In genomic region chr21:6482616-6483015, GRCh38 we compare ENCODE assay signal across 7 cellular contexts.
DNase-seq lines count a peak whose midpoint lies in the region; ATAC-seq and TF ChIP-seq lines count a peak whose summit lies in the region.
"Not testable (repeated sequence)": the region's sequence is repeated elsewhere in the genome, so short reads cannot be mapped to it uniquely, and the experiment has no call there.

No MANE protein-coding gene starts in this region.

- not testable (repeated sequence) for H3K4me1 Mint-ChIP-seq in activated CD4-positive, alpha-beta T cell treated with anti-CD3 and anti-CD28 coated beads, Interleukin-2, amount 10 ng/mL, durations not matched to agents 24 days and 14 days; activated naive CD4-positive, alpha-beta T cell treated with anti-CD3 and anti-CD28 coated beads for 36 hours (ENCODE audit: low read depth); naive thymus-derived CD4-positive, alpha-beta T cell

- not testable (repeated sequence) for H3K27me3 ChIP-seq in DND-41 (ENCODE audit: insufficient read depth, low read length, poor library complexity); RWPE2 (ENCODE audit: insufficient read depth, poor library complexity, severe bottlenecking); naive thymus-derived CD4-positive, alpha-beta T cell (ENCODE audit: control insufficient read depth in 2 of 2, insufficient read depth in 2 of 2, low read length in 2 of 2)

- not testable (repeated sequence) for H3K9me3 Mint-ChIP-seq in activated CD4-positive, alpha-beta T cell treated with anti-CD3 and anti-CD28 coated beads, Interleukin-2, amount 10 ng/mL, durations not matched to agents 24 days and 14 days; activated naive CD4-positive, alpha-beta T cell treated with anti-CD3 and anti-CD28 coated beads for 36 hours; naive thymus-derived CD4-positive, alpha-beta T cell

- not testable (repeated sequence) for H3K27me3 Mint-ChIP-seq in activated CD4-positive, alpha-beta T cell treated with anti-CD3 and anti-CD28 coated beads, Interleukin-2, amount 10 ng/mL, durations not matched to agents 24 days and 14 days; activated naive CD4-positive, alpha-beta T cell treated with anti-CD3 and anti-CD28 coated beads for 36 hours (ENCODE audit: low read depth); naive thymus-derived CD4-positive, alpha-beta T cell

- not testable (repeated sequence) for H4K20me1 ChIP-seq in DND-41 (ENCODE audit: insufficient read depth, low read length)

- not testable (repeated sequence) for H3K4me1 ChIP-seq in DND-41 (ENCODE audit: insufficient read depth, low read length); RWPE2 (ENCODE audit: insufficient read depth, poor library complexity, severe bottlenecking); naive thymus-derived CD4-positive, alpha-beta T cell (ENCODE audit: control insufficient read depth in 2 of 2, insufficient read depth in 2 of 2, low read length in 2 of 2)

- CTCF ChIA-PET in activated naive CD4-positive, alpha-beta T cell treated with anti-CD3 and anti-CD28 coated beads for 36 hours (lab: Charles Lee); naive thymus-derived CD4-positive, alpha-beta T cell (lab: Charles Lee): not testable (repeated sequence)

- POLR2A ChIA-PET in naive thymus-derived CD4-positive, alpha-beta T cell (lab: Charles Lee), result not testable (repeated sequence)

- intact Hi-C loops in activated CD4-positive, alpha-beta T cell treated with anti-CD3 and anti-CD28 coated beads, Interleukin-2, amount 10 ng/mL, durations not matched to agents 24 days and 14 days (cut with micrococcal nuclease); activated naive CD4-positive, alpha-beta T cell treated with anti-CD3 and anti-CD28 coated beads for 36 hours (cut with micrococcal nuclease); left cardiac atrium (cut with DNase I); naive thymus-derived CD4-positive, alpha-beta T cell (cut with micrococcal nuclease); posterior vena cava (cut with DNase I): not testable (repeated sequence)

- not testable (repeated sequence) for H3K79me2 ChIP-seq in DND-41 (ENCODE audit: insufficient read depth, low read length)

- H3K4me2 ChIP-seq in DND-41 (ENCODE audit: insufficient read depth, low read length), result not testable (repeated sequence)

- not testable (repeated sequence) for H3K9me3 ChIP-seq in DND-41 (ENCODE audit: insufficient read depth, low read length, severe bottlenecking); RWPE2 (ENCODE audit: severe bottlenecking); naive thymus-derived CD4-positive, alpha-beta T cell (ENCODE audit: control insufficient read depth in 2 of 3, low read length in 3 of 3)

- not testable (repeated sequence) for H3K9ac ChIP-seq in DND-41 (ENCODE audit: low read depth, low read length)

- H3K27ac Mint-ChIP-seq in activated CD4-positive, alpha-beta T cell treated with anti-CD3 and anti-CD28 coated beads, Interleukin-2, amount 10 ng/mL, durations not matched to agents 24 days and 14 days; activated naive CD4-positive, alpha-beta T cell treated with anti-CD3 and anti-CD28 coated beads for 36 hours; naive thymus-derived CD4-positive, alpha-beta T cell: not testable (repeated sequence)

- DNase-seq in DND-41 (peak; percentile 6), RWPE2 (ENCODE audit: low spot score) (peak; percentile 1), left cardiac atrium (peak; percentile 10), posterior vena cava (ENCODE audit: low spot score) (peak; percentile 4)
- peak; percentile 50 for DNase-seq in activated CD4-positive, alpha-beta T cell treated with anti-CD3 and anti-CD28 coated beads, Interleukin-2, amount 10 ng/mL, durations not matched to agents 24 days and 14 days
- DNase-seq in activated naive CD4-positive, alpha-beta T cell treated with anti-CD3 and anti-CD28 coated beads for 36 hours, result peak; percentile 3
- not testable (repeated sequence) for DNase-seq in naive thymus-derived CD4-positive, alpha-beta T cell

- TF ChIP-seq CTCF in DND-41 (IDR thresholded peaks at IDR 0.05; ENCODE audit: borderline replicate concordance, extremely low read depth, low read length, poor library complexity, severe bottlenecking); RWPE2 (IDR thresholded peaks at IDR 0.05; ENCODE audit: poor library complexity, severe bottlenecking): not testable (repeated sequence)

- peak; percentile 46; the same call in 2 of the 3 replicates for ATAC-seq in DND-41 (ENCODE audit: insufficient read depth, low read depth)
- not testable (repeated sequence) for ATAC-seq in RWPE2 (ENCODE audit: low read depth); left cardiac atrium
- peak; percentile 43 for ATAC-seq in naive thymus-derived CD4-positive, alpha-beta T cell

- not testable (repeated sequence) for H3K4me3 Mint-ChIP-seq in activated CD4-positive, alpha-beta T cell treated with anti-CD3 and anti-CD28 coated beads, Interleukin-2, amount 10 ng/mL, durations not matched to agents 24 days and 14 days; activated naive CD4-positive, alpha-beta T cell treated with anti-CD3 and anti-CD28 coated beads for 36 hours; naive thymus-derived CD4-positive, alpha-beta T cell

- not testable (repeated sequence) for H3K36me3 ChIP-seq in DND-41 (ENCODE audit: insufficient read depth, low read length); RWPE2 (ENCODE audit: low read depth); naive thymus-derived CD4-positive, alpha-beta T cell (ENCODE audit: control insufficient read depth in 2 of 3, insufficient read depth in 3 of 3, low read length in 3 of 3)

- not testable (repeated sequence) for H3K27ac ChIP-seq in DND-41 (ENCODE audit: low read length); RWPE2 (ENCODE audit: poor library complexity, severe bottlenecking); naive thymus-derived CD4-positive, alpha-beta T cell (ENCODE audit: low read depth, low read length)

- H3K4me3 ChIP-seq in DND-41 (ENCODE audit: low read depth in 1 of 2, low read length in 2 of 2); RWPE2 (ENCODE audit: severe bottlenecking); naive thymus-derived CD4-positive, alpha-beta T cell (ENCODE audit: low read length): not testable (repeated sequence)

- not testable (repeated sequence) for H2AFZ ChIP-seq in DND-41 (ENCODE audit: low read depth, low read length)

- not testable (repeated sequence) for H3K36me3 Mint-ChIP-seq in activated CD4-positive, alpha-beta T cell treated with anti-CD3 and anti-CD28 coated beads, Interleukin-2, amount 10 ng/mL, durations not matched to agents 24 days and 14 days (ENCODE audit: low read depth); activated naive CD4-positive, alpha-beta T cell treated with anti-CD3 and anti-CD28 coated beads for 36 hours (ENCODE audit: low read depth); naive thymus-derived CD4-positive, alpha-beta T cell
